Comparison of ENCODE assay signal across 8 cellular contexts in genomic region chr20:47355489-47356219, GRCh38. TPM values are rescaled to one million over a fixed set of nuclear protein-coding genes. Genes with fewer than 3 reads are reported as not detected.
DNase-seq lines count a peak whose midpoint lies in the region; ATAC-seq and TF ChIP-seq lines count a peak whose summit lies in the region.

No MANE protein-coding gene starts in this region.

- no peaks in the 10 kb centered on the region for H4K20me1 ChIP-seq in MM.1S (ENCODE audit: insufficient read depth, low read length)

- H3K9me3 ChIP-seq in CD8-positive, alpha-beta memory T cell (ENCODE audit: low read length) = no peaks in the 10 kb centered on the region
- H3K9me3 ChIP-seq in MM.1S (replicated peaks; ENCODE audit: insufficient read depth, low read length) = no peaks in the 10 kb centered on the region
- no peaks in the 10 kb centered on the region for H3K9me3 ChIP-seq in subcutaneous abdominal adipose tissue (ENCODE audit: control insufficient read depth in 5 of 5, low read length in 5 of 5)

- CTCF ChIA-PET in CD8-positive, alpha-beta memory T cell (lab: Charles Lee) = interaction anchor here (0.7 to 4.5 kb wide), 4 partner anchors 24 to 96 kb away, joined by 3 to 30 read pairs (median 13); no protein-coding TSS in a partner anchor

- H2AFZ ChIP-seq in MM.1S (ENCODE audit: low read length) = no peak overlapping the region

- no peaks in the 10 kb centered on the region for H3K27me3 ChIP-seq in CD8-positive, alpha-beta memory T cell (ENCODE audit: insufficient read depth, low read length, poor library complexity, severe bottlenecking)
- H3K27me3 ChIP-seq in MM.1S (replicated peaks; ENCODE audit: insufficient read depth, low read length) = no peaks in the 10 kb centered on the region
- no peaks in the 10 kb centered on the region for H3K27me3 ChIP-seq in subcutaneous abdominal adipose tissue (ENCODE audit: control insufficient read depth in 5 of 5, insufficient read depth in 4 of 5, low read length in 5 of 5)

- no peaks in the 10 kb centered on the region for H3K9me2 ChIP-seq in MM.1S (replicated peaks; ENCODE audit: insufficient read depth, low read length)

- no peak for TF ChIP-seq CTCF in MM.1S (IDR thresholded peaks at IDR 0.05; ENCODE audit: low read length)

- peaks cover 40% of the 10 kb centered on the region for H3F3A ChIP-seq in MM.1S (ENCODE audit: insufficient read depth, low read length)

- H3K27me3 Mint-ChIP-seq in CD8-positive, alpha-beta memory T cell = peaks cover 0 to 4% of the 10 kb centered on the region in 2 donors

- H3K4me1 Mint-ChIP-seq in CD8-positive, alpha-beta memory T cell = peaks cover 5 to 40% (median 22%) of the 10 kb centered on the region in 3 donors

- POLR2A ChIA-PET in CD8-positive, alpha-beta memory T cell (lab: Charles Lee) = interaction anchor here (0.8 to 1.5 kb wide), 2 partner anchors 28 to 146 kb away, joined by 3 to 6 read pairs; partner anchors contain the start of gene NCOA3

- H3K4me2 ChIP-seq in MM.1S (ENCODE audit: low read depth, low read length) = peak overlapping the region; percentile 83

- DNase-seq in CD8-positive, alpha-beta memory T cell = no peak
- DNase-seq in MM.1S (peak; percentile 48), inferior parietal cortex (ENCODE audit: extremely low spot score) (peak; percentile 72), A172 (ENCODE audit: low spot score) (no peak), sciatic nerve (ENCODE audit: low spot score) (no peak)
- no peak for DNase-seq in activated naive CD4-positive, alpha-beta T cell treated with anti-CD3 and anti-CD28 coated beads, Interleukin-2, amount 50 U/mL, for 72 hours (ENCODE audit: low spot score in 2 of 2)

- H3K36me3 Mint-ChIP-seq in CD8-positive, alpha-beta memory T cell = peaks cover 3 to 23% (median 8%) of the 10 kb centered on the region in 3 donors
- H3K36me3 Mint-ChIP-seq in activated naive CD4-positive, alpha-beta T cell treated with anti-CD3 and anti-CD28 coated beads, Interleukin-2, amount 50 U/mL, for 72 hours = peaks cover 27 to 32% of the 10 kb centered on the region in 2 donors

- H3K36me3 ChIP-seq in CD8-positive, alpha-beta memory T cell (ENCODE audit: insufficient read depth, low read length) = no peaks in the 10 kb centered on the region
- H3K36me3 ChIP-seq in MM.1S (replicated peaks; ENCODE audit: insufficient read depth, low read length) (no peaks in the 10 kb centered on the region), subcutaneous abdominal adipose tissue (ENCODE audit: control insufficient read depth in 5 of 5, insufficient read depth in 5 of 5, low read length in 5 of 5) (no peaks in the 10 kb centered on the region)

- ATAC-seq in activated naive CD4-positive, alpha-beta T cell treated with anti-CD3 and anti-CD28 coated beads, Interleukin-2, amount 50 U/mL, for 72 hours = peak in 1 of 2 donors; percentile 12
- ATAC-seq in HG03025 (IDR thresholded peaks at IDR 0.05; ENCODE audit: low FRiP score, unreplicated experiment) (no peak), sciatic nerve (no peak)

- H3K4me3 Mint-ChIP-seq in CD8-positive, alpha-beta memory T cell = peak overlapping the region in 6 of 7 donors; percentile 85 to 97 (median 94)

- H3K4me1 ChIP-seq in CD8-positive, alpha-beta memory T cell (ENCODE audit: insufficient read depth, low read length) = peaks cover 83% of the 10 kb centered on the region
- peaks cover 19% of the 10 kb centered on the region for H3K4me1 ChIP-seq in MM.1S (ENCODE audit: low read length)
- peaks cover 23 to 100% (median 99%) of the 10 kb centered on the region in 5 donors for H3K4me1 ChIP-seq in subcutaneous abdominal adipose tissue (ENCODE audit: control insufficient read depth in 5 of 5, insufficient read depth in 5 of 5, low read length in 5 of 5)

- peak overlapping the region; percentile 89 for H3K27ac ChIP-seq in CD8-positive, alpha-beta memory T cell (ENCODE audit: low read depth, low read length)
- H3K27ac ChIP-seq in MM.1S (ENCODE audit: low read length) = peak overlapping the region; percentile 97; the same call in 1 of the 2 replicates
- H3K27ac ChIP-seq in subcutaneous abdominal adipose tissue (ENCODE audit: low read depth, low read length) = peak overlapping the region; percentile 100

- peak overlapping the region; percentile 68 for H3K4me3 ChIP-seq in CD8-positive, alpha-beta memory T cell (ENCODE audit: low read length)
- peak overlapping the region; percentile 64 for H3K4me3 ChIP-seq in MM.1S (ENCODE audit: low read length)
- H3K4me3 ChIP-seq in subcutaneous abdominal adipose tissue (ENCODE audit: low read depth in 1 of 5, low read length in 5 of 5) = peak overlapping the region in 4 of 5 donors; percentile 12 to 39 (median 24)

- H3K9ac ChIP-seq in MM.1S (ENCODE audit: low read length) (peak overlapping the region; percentile 91), subcutaneous abdominal adipose tissue (ENCODE audit: low read length in 5 of 5) (peak overlapping the region in 4 of 5 donors; percentile 14 to 75 (median 53))

- H3K79me2 ChIP-seq in MM.1S (ENCODE audit: low read length) = peaks cover 60% of the 10 kb centered on the region

- intact Hi-C loops in sciatic nerve (cut with DNase I) = no loop called here

- peak overlapping the region; percentile 89 to 99 (median 97) for H3K27ac Mint-ChIP-seq in CD8-positive, alpha-beta memory T cell
- peak overlapping the region; percentile 98 to 99 for H3K27ac Mint-ChIP-seq in activated naive CD4-positive, alpha-beta T cell treated with anti-CD3 and anti-CD28 coated beads, Interleukin-2, amount 50 U/mL, for 72 hours

- H3K9me3 Mint-ChIP-seq in CD8-positive, alpha-beta memory T cell = no peaks in the 10 kb centered on the region
- no peaks in the 10 kb centered on the region for H3K9me3 Mint-ChIP-seq in activated naive CD4-positive, alpha-beta T cell treated with anti-CD3 and anti-CD28 coated beads, Interleukin-2, amount 50 U/mL, for 72 hours

RNA-seq across cellular contexts. Expression of gene ZMYND8, which starts 0.8 kb away (rescaled TPM):
- total RNA-seq in CD8-positive, alpha-beta memory T cell = 10 to 100 TPM; 25.8 to 30.7 TPM
- 20.9 TPM for polyA plus RNA-seq in CD8-positive, alpha-beta memory T cell
- total RNA-seq in activated naive CD4-positive, alpha-beta T cell treated with anti-CD3 and anti-CD28 coated beads, Interleukin-2, amount 50 U/mL, for 72 hours = 10 to 100 TPM; 35.7 to 46.4 TPM
- 19.6 and 22.1 TPM in 2 replicates for total RNA-seq in A172 (2014; rRNA removed; shearing (Covaris generic))
- total RNA-seq in sciatic nerve = 49.3 TPM

Comparison
In these comparisons a context has a peak if more than half of its experiments do, and no peak if none do; other contexts are left out.
1. DNase-seq: peak in MM.1S (single experiment) and inferior parietal cortex (single experiment); none in CD8-positive, alpha-beta memory T cell (0 of 5), activated naive CD4-positive, alpha-beta T cell treated with anti-CD3 and anti-CD28 coated beads, Interleukin-2, amount 50 U/mL, for 72 hours (0 of 2), A172 (single experiment) and sciatic nerve (single experiment).
2. Peak in every context shown above with its lines, with median percentiles within 50 percentile points of each other: H3K27ac ChIP-seq and H3K4me3 ChIP-seq.